In genomic region chr5:76084496-76085285, GRCh38 we compare ENCODE assay signal across 11 cellular contexts. TPM values are rescaled to one million over a fixed set of nuclear protein-coding genes. Genes with fewer than 3 reads are reported as not detected.
A peak's percentile ranks its signal among the peaks of the same experiment; 100 is the strongest.
DNase-seq lines count a peak whose midpoint lies in the region; ATAC-seq lines count a peak whose summit lies in the region.
"Had no signal": no experiment of that assay in that cellular context is flagged by ENCODE, and none has a peak within 500 bp of the region (broad histone marks: within the 10 kb centered on the region; RNA-seq: fewer than 3 reads in every experiment).

No MANE protein-coding gene starts in this region.

- H3K4me3 Mint-ChIP-seq in natural killer cell treated with Interleukin-12 subunit alpha and Interleukin-12 subunit beta and Interleukin-15 and Interleukin-18, amount 100 ng/mL, for 72 hours: peak overlapping the region; percentile 81

- no peak for ATAC-seq in natural killer cell treated with Interleukin-12 subunit alpha and Interleukin-12 subunit beta and Interleukin-15 and Interleukin-18, amount 100 ng/mL, for 72 hours
- no peak for ATAC-seq in HG03095 (IDR thresholded peaks at IDR 0.05; ENCODE audit: unreplicated experiment)

- peaks cover 53 to 79% of the 10 kb centered on the region in 2 donors for H3K27me3 Mint-ChIP-seq in natural killer cell treated with Interleukin-12 subunit alpha and Interleukin-12 subunit beta and Interleukin-15 and Interleukin-18, amount 100 ng/mL, for 72 hours

- peaks cover 13 to 14% of the 10 kb centered on the region in 2 donors for H3K4me1 Mint-ChIP-seq in natural killer cell treated with Interleukin-12 subunit alpha and Interleukin-12 subunit beta and Interleukin-15 and Interleukin-18, amount 100 ng/mL, for 72 hours (ENCODE audit: low read depth in 2 of 2)

- H3K36me3 Mint-ChIP-seq in natural killer cell treated with Interleukin-12 subunit alpha and Interleukin-12 subunit beta and Interleukin-15 and Interleukin-18, amount 100 ng/mL, for 72 hours: no peaks in the 10 kb centered on the region

- peak; percentile 4 for DNase-seq in EH (ENCODE audit: low read depth)
- peak; percentile 34 for DNase-seq in NCI-H1105 (lab: John Stamatoyannopoulos, UW)
- peak; percentile 16 for DNase-seq in astrocyte of the hippocampus (ENCODE audit: low read depth, low spot score)
- DNase-seq in natural killer cell treated with Interleukin-12 subunit alpha and Interleukin-12 subunit beta and Interleukin-15 and Interleukin-18, amount 100 ng/mL, for 72 hours (ENCODE audit: low spot score): no peak
- no peak for DNase-seq in T1000 (lab: John Stamatoyannopoulos, UW)
- no peak for DNase-seq in GF-D8 (lab: John Stamatoyannopoulos, UW)
- DNase-seq in hepatic stellate cell (ENCODE audit: low spot score): no peak
- DNase-seq: erythroblast, IMR-90, transverse colon had no signal

- no peaks in the 10 kb centered on the region for H3K9me3 Mint-ChIP-seq in natural killer cell treated with Interleukin-12 subunit alpha and Interleukin-12 subunit beta and Interleukin-15 and Interleukin-18, amount 100 ng/mL, for 72 hours

- H3K27ac Mint-ChIP-seq in natural killer cell treated with Interleukin-12 subunit alpha and Interleukin-12 subunit beta and Interleukin-15 and Interleukin-18, amount 100 ng/mL, for 72 hours: no peak overlapping the region

RNA-seq across cellular contexts. Expression of gene SV2C, which starts 1.5 kb away (rescaled TPM):
- under 1 TPM in 1 of 2 donors, not detected in 1; 0.06 TPM for total RNA-seq in natural killer cell treated with Interleukin-12 subunit alpha and Interleukin-12 subunit beta and Interleukin-15 and Interleukin-18, amount 100 ng/mL, for 72 hours
- total RNA-seq: IMR-90 had no signal

Comparison
In these comparisons a context has a peak if more than half of its experiments do, and no peak if none do; other contexts are left out.
1. DNase-seq: peak in EH (single experiment), NCI-H1105 (single experiment) and astrocyte of the hippocampus (single experiment); none in natural killer cell treated with Interleukin-12 subunit alpha and Interleukin-12 subunit beta and Interleukin-15 and Interleukin-18, amount 100 ng/mL, for 72 hours (single experiment), T1000 (single experiment), GF-D8 (single experiment) and hepatic stellate cell (single experiment).